ENCODE assay signal across 19 cellular contexts in the genomic region with DNA sequence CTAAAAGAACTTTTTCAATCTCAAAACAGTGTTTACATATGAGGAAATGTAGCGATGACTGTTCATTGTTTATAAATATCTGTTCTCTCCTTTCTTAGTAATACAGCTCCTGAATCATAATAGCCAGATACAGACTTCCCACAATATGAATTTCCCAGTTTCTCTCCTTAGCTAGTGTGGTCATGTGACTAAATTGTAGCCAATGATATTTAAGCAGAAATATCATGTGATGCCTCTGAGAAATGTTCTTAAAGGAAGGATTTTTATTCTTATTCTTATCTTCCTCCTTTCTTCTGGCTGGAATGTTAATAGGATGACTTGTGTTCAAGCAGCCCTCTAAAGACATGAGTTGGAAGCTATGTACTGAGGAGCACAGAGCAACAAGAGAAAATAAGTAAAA.
DNase-seq lines count a peak whose midpoint lies in the region; ATAC-seq and TF ChIP-seq lines count a peak whose summit lies in the region.
"Had no signal": no experiment of that assay in that cellular context is flagged by ENCODE, and none has a peak within 500 bp of the region (broad histone marks: within the 10 kb centered on the region; RNA-seq: fewer than 3 reads in every experiment).

No MANE protein-coding gene starts in this region.

- no peaks in the 10 kb centered on the region for H3K9me3 ChIP-seq in neuronal stem cell (replicated peaks in 1 of 2; ENCODE audit: control insufficient read depth in 2 of 2, insufficient read depth in 1 of 2, low read depth in 1 of 2, low read length in 2 of 2)
- H3K9me3 ChIP-seq: Peyer's patch, SJCRH30 had no signal

- H2BK120ac ChIP-seq in neuronal stem cell (ENCODE audit: low read depth, low read length), result no peak overlapping the region

- H3K14ac ChIP-seq in neuronal stem cell (ENCODE audit: low read length), result no peak overlapping the region

- no peaks in the 10 kb centered on the region for H3K79me1 ChIP-seq in neuronal stem cell (ENCODE audit: low read depth, low read length)

- no peak for TF ChIP-seq CTCF in fibroblast of pulmonary artery (IDR thresholded peaks at IDR 0.05; ENCODE audit: low read length, missing control alignments)

- no CpG with 5 or more reads among the region's 1 CpG for WGBS in neuronal stem cell (ENCODE audit: extremely low coverage in 2 of 2, insufficient read length in 2 of 2, insufficient replicate concordance in 1 of 2), 2 donors

- no peak overlapping the region for H3K18ac ChIP-seq in neuronal stem cell (ENCODE audit: low read length)

- H3K9ac ChIP-seq in neuronal stem cell (ENCODE audit: low read depth, low read length, poor library complexity), result no peak overlapping the region
- H3K9ac ChIP-seq: GM23248 had no signal

- H3K4me3 ChIP-seq in fibroblast of pulmonary artery (replicated peaks; ENCODE audit: low read depth, low read length) (no peak overlapping the region), neuronal stem cell (ENCODE audit: low read length in 2 of 2) (no peak overlapping the region)
- H3K4me3 ChIP-seq: GM23248, Peyer's patch, SJCRH30 had no signal

- H4K8ac ChIP-seq in neuronal stem cell (ENCODE audit: low read depth, low read length), result no peak overlapping the region

- no peaks in the 10 kb centered on the region for H3K36me3 ChIP-seq in neuronal stem cell (replicated peaks in 1 of 2; ENCODE audit: control insufficient read depth in 2 of 2, insufficient read depth in 2 of 2, low read length in 2 of 2)
- H3K36me3 ChIP-seq: Peyer's patch, SJCRH30 had no signal

- H3K23ac ChIP-seq in neuronal stem cell (ENCODE audit: low read depth, low read length, poor library complexity), result no peak overlapping the region

- H2AK5ac ChIP-seq in neuronal stem cell (ENCODE audit: low read depth, low read length), result no peak overlapping the region

- ATAC-seq in GM19035 (IDR thresholded peaks at IDR 0.05; ENCODE audit: unreplicated experiment), result no peak

- H3K4me2 ChIP-seq in neuronal stem cell (ENCODE audit: insufficient read depth, low read length, poor library complexity, severe bottlenecking), result no peak overlapping the region

- H2AFZ ChIP-seq in neuronal stem cell (ENCODE audit: low read length), result peak overlapping the region; percentile 56
- H2AFZ ChIP-seq: GM23248 had no signal

- peaks cover 0 to 3% of the 10 kb centered on the region in 2 donors for H3K4me1 ChIP-seq in neuronal stem cell (ENCODE audit: control insufficient read depth in 2 of 2, insufficient read depth in 1 of 2, low read depth in 1 of 2, low read length in 2 of 2)
- H3K4me1 ChIP-seq: Peyer's patch, SJCRH30 had no signal

- DNase-seq in HCEC 1CT (peak; percentile 40), OCI-M1 (lab: John Stamatoyannopoulos, UW) (peak; percentile 17), fibroblast of pulmonary artery (ENCODE audit: low read depth) (peak; percentile 2), neuronal stem cell (ENCODE audit: low spot score) (no peak), amniotic stem cell (lab: John Stamatoyannopoulos, UW) (no peak), NCI-H1048 (lab: John Stamatoyannopoulos, UW) (no peak)
- DNase-seq: CD4-positive, CD25-positive, alpha-beta regulatory T cell; DMS79; GM23248; Karpas-422; NCI-H1417 treated with DMSO at 0.1 percent for 48 hours; NCI-H187; NCI-H2107; NCI-H2227 treated with DMSO at 0.1 percent for 48 hours; NCI-H510A; NCI-H748 treated with DMSO at 0.1 percent for 48 hours; Peyer's patch had no signal

- no peak overlapping the region for H4K91ac ChIP-seq in neuronal stem cell (ENCODE audit: low read depth, low read length, poor library complexity)

- no peak overlapping the region for H3K27ac ChIP-seq in neuronal stem cell (replicated peaks; ENCODE audit: low read length)
- H3K27ac ChIP-seq: GM23248, Peyer's patch, SJCRH30 had no signal

- H3K4ac ChIP-seq in neuronal stem cell (ENCODE audit: low read length), result no peak overlapping the region

- no peaks in the 10 kb centered on the region for H3K27me3 ChIP-seq in neuronal stem cell (ENCODE audit: control insufficient read depth in 3 of 3, insufficient read depth in 3 of 3, low read depth in 1 of 3, low read length in 3 of 3)
- H3K27me3 ChIP-seq: Peyer's patch, SJCRH30 had no signal

- no peak overlapping the region for H2BK5ac ChIP-seq in neuronal stem cell (ENCODE audit: low read length)

- H2BK15ac ChIP-seq in neuronal stem cell (ENCODE audit: low read length), result no peak overlapping the region

- no peak overlapping the region for H2BK12ac ChIP-seq in neuronal stem cell (ENCODE audit: low read length)

Comparison
In these comparisons a context has a peak if more than half of its experiments do, and no peak if none do; other contexts are left out.
1. DNase-seq: peak in HCEC 1CT (single experiment), OCI-M1 (single experiment) and fibroblast of pulmonary artery (single experiment); none in neuronal stem cell (single experiment), amniotic stem cell (single experiment) and NCI-H1048 (single experiment).